ENCODE assay signal across 11 cellular contexts in the genomic region with DNA sequence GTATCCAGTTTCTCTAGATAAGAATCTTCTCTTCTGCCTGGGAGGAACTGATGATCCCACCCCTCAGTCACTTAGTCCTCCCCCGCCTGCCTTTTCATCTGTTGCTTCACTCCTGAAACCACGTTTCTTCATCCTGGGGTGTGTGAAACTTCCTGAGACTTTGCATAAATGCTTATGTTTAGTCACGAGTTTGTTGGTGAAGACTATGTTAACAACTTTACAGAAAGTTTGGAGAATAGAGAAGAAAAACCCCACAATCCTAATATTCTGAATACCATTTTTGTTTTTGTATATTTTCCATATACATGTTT. TPM values are rescaled to one million over a fixed set of nuclear protein-coding genes. Genes with fewer than 3 reads are reported as not detected.
DNase-seq lines count a peak whose midpoint lies in the region; FAIRE-seq and TF ChIP-seq lines count a peak whose summit lies in the region.
"Had no signal": no experiment of that assay in that cellular context is flagged by ENCODE, and none has a peak within 500 bp of the region (broad histone marks: within the 10 kb centered on the region; RNA-seq: fewer than 3 reads in every experiment).

No MANE protein-coding gene starts in this region.

- no peak for FAIRE-seq in RCC 7860 (lab: Jason Lieb, UNC)

- H3K27me3 Mint-ChIP-seq in activated naive CD8-positive, alpha-beta T cell: no peaks in the 10 kb centered on the region
- no peaks in the 10 kb centered on the region for H3K27me3 Mint-ChIP-seq in activated naive CD8-positive, alpha-beta T cell treated with anti-CD3 and anti-CD28 coated beads for 36 hours
- no peaks in the 10 kb centered on the region for H3K27me3 Mint-ChIP-seq in endothelial cell (ENCODE audit: unreplicated experiment)
- H3K27me3 Mint-ChIP-seq: IgD-negative memory B cell had no signal

- H2AFZ ChIP-seq in OCI-LY7 (ENCODE audit: low read length): no peak overlapping the region

- H3K27ac Mint-ChIP-seq in activated naive CD8-positive, alpha-beta T cell: peak overlapping the region; percentile 43
- no peak overlapping the region for H3K27ac Mint-ChIP-seq in activated naive CD8-positive, alpha-beta T cell treated with anti-CD3 and anti-CD28 coated beads for 36 hours
- H3K27ac Mint-ChIP-seq in endothelial cell (ENCODE audit: unreplicated experiment): peak overlapping the region; percentile 26
- H3K27ac Mint-ChIP-seq: IgD-negative memory B cell had no signal

- no peaks in the 10 kb centered on the region; the same call in 1 of the 2 replicates for H4K20me1 ChIP-seq in OCI-LY7 (ENCODE audit: insufficient read depth, low read length)

- H3K4me2 ChIP-seq in OCI-LY7 (ENCODE audit: low read length): peak overlapping the region; percentile 26

- H3K36me3 Mint-ChIP-seq in activated naive CD8-positive, alpha-beta T cell: peaks cover 8% of the 10 kb centered on the region
- peaks cover 10% of the 10 kb centered on the region for H3K36me3 Mint-ChIP-seq in activated naive CD8-positive, alpha-beta T cell treated with anti-CD3 and anti-CD28 coated beads for 36 hours
- H3K36me3 Mint-ChIP-seq in endothelial cell (ENCODE audit: low read depth, unreplicated experiment): peaks cover 3% of the 10 kb centered on the region

- no peak overlapping the region for H3K9ac ChIP-seq in subcutaneous abdominal adipose tissue (ENCODE audit: low read length in 5 of 5)

- no peak overlapping the region for H3K4me3 Mint-ChIP-seq in activated naive CD8-positive, alpha-beta T cell
- no peak overlapping the region for H3K4me3 Mint-ChIP-seq in activated naive CD8-positive, alpha-beta T cell treated with anti-CD3 and anti-CD28 coated beads for 36 hours
- no peak overlapping the region for H3K4me3 Mint-ChIP-seq in endothelial cell (ENCODE audit: unreplicated experiment)
- H3K4me3 Mint-ChIP-seq: IgD-negative memory B cell had no signal

- POLR2A ChIA-PET in OCI-LY7 (lab: Charles Lee): interaction anchor here (0.6 to 1.2 kb wide), 4 partner anchors 19 to 145 kb away, joined by 3 to 16 read pairs (median 5); a partner anchor contains a TSS

- H3K4me3 ChIP-seq in OCI-LY7 (ENCODE audit: low read depth, low read length, poor library complexity, severe bottlenecking) (no peak overlapping the region), subcutaneous abdominal adipose tissue (ENCODE audit: low read depth in 1 of 5, low read length in 5 of 5) (no peak overlapping the region)

- no peak for DNase-seq in activated naive CD8-positive, alpha-beta T cell treated with anti-CD3 and anti-CD28 coated beads for 36 hours
- DNase-seq in OCI-LY7 (ENCODE audit: low spot score) (no peak), endothelial cell (ENCODE audit: low spot score) (no peak), RCC 7860 (ENCODE audit: low spot score) (no peak), COLO829 (ENCODE audit: low spot score) (no peak), NCI-H2171 treated with DMSO at 0.1 percent for 48 hours (lab: John Stamatoyannopoulos, UW) (no peak)
- DNase-seq: central memory CD4-positive, alpha-beta T cell; T1000 had no signal

- no peaks in the 10 kb centered on the region for H3K9me2 ChIP-seq in OCI-LY7 (ENCODE audit: insufficient read depth, low read length)

- H3K4me1 ChIP-seq in OCI-LY7 (ENCODE audit: insufficient read depth, low read length, poor library complexity, severe bottlenecking) (peaks cover 9% of the 10 kb centered on the region), subcutaneous abdominal adipose tissue (ENCODE audit: control insufficient read depth in 5 of 5, insufficient read depth in 5 of 5, low read length in 5 of 5) (peaks cover 5 to 29% (median 21%) of the 10 kb centered on the region in 5 donors)

- intact Hi-C loops in OCI-LY7 (cut with micrococcal nuclease; ENCODE audit: unreplicated experiment): no loop called here

- H3K36me3 ChIP-seq in OCI-LY7 (ENCODE audit: insufficient read depth, low read length) (peaks cover 32% of the 10 kb centered on the region), subcutaneous abdominal adipose tissue (ENCODE audit: control insufficient read depth in 5 of 5, insufficient read depth in 5 of 5, low read length in 5 of 5) (peaks cover 0 to 6% (median 3%) of the 10 kb centered on the region in 5 donors)

- H3K27ac ChIP-seq in OCI-LY7 (ENCODE audit: low read depth, low read length, poor library complexity, severe bottlenecking) (no peak overlapping the region), subcutaneous abdominal adipose tissue (ENCODE audit: low read depth, low read length) (peak overlapping the region; percentile 23)

- CTCF ChIA-PET in OCI-LY7 (lab: Charles Lee; ENCODE audit: unreplicated experiment): no interaction called here

- no peaks in the 10 kb centered on the region for H3K9me3 Mint-ChIP-seq in activated naive CD8-positive, alpha-beta T cell (ENCODE audit: low read depth)
- H3K9me3 Mint-ChIP-seq in activated naive CD8-positive, alpha-beta T cell treated with anti-CD3 and anti-CD28 coated beads for 36 hours: no peaks in the 10 kb centered on the region
- no peaks in the 10 kb centered on the region for H3K9me3 Mint-ChIP-seq in endothelial cell (ENCODE audit: unreplicated experiment)
- H3K9me3 Mint-ChIP-seq: IgD-negative memory B cell had no signal

- TF ChIP-seq CTCF in OCI-LY7 (conservative IDR thresholded peaks at IDR 0.05; ENCODE audit: low read length) (no peak), endothelial cell (IDR thresholded peaks at IDR 0.05; ENCODE audit: unreplicated experiment) (no peak)

- no TSS peak for BruUV-seq in OCI-LY7 (replicated peaks; lab: Mats Ljungman, UMichigan)

- no peaks in the 10 kb centered on the region for H3K27me3 ChIP-seq in subcutaneous abdominal adipose tissue (ENCODE audit: control insufficient read depth in 5 of 5, insufficient read depth in 4 of 5, low read length in 5 of 5)

- H3K79me2 ChIP-seq in OCI-LY7 (ENCODE audit: insufficient read depth, low read depth, low read length): peaks cover 9% of the 10 kb centered on the region; the same call in 1 of the 2 replicates

- peaks cover 60% of the 10 kb centered on the region for H3K4me1 Mint-ChIP-seq in activated naive CD8-positive, alpha-beta T cell (ENCODE audit: low read depth)
- peaks cover 39% of the 10 kb centered on the region for H3K4me1 Mint-ChIP-seq in activated naive CD8-positive, alpha-beta T cell treated with anti-CD3 and anti-CD28 coated beads for 36 hours
- peaks cover 8% of the 10 kb centered on the region for H3K4me1 Mint-ChIP-seq in endothelial cell (ENCODE audit: unreplicated experiment)

- H3K9me3 ChIP-seq in OCI-LY7 (ENCODE audit: low read length): no peaks in the 10 kb centered on the region
- H3K9me3 ChIP-seq in subcutaneous abdominal adipose tissue (ENCODE audit: control insufficient read depth in 5 of 5, low read length in 5 of 5): no peaks in the 10 kb centered on the region

RNA-seq across cellular contexts. Expression of a gene that starts 33.2 kb away (rescaled TPM):
- total RNA-seq in activated naive CD8-positive, alpha-beta T cell treated with anti-CD3 and anti-CD28 coated beads for 36 hours: 10 to 100 TPM; 71.0 to 74.3 TPM
- total RNA-seq in OCI-LY7 (2014; rRNA removed; shearing (Covaris generic)): 70.8 and 72.7 TPM in 2 replicates
- 83.6 and 89.0 TPM in 2 replicates for total RNA-seq in OCI-LY7 (2022)
- total RNA-seq in endothelial cell (ENCODE audit: unreplicated experiment): 70.8 TPM
